In genomic region chr2:52141076-52141475, GRCh38 we compare ENCODE assay signal across 16 cellular contexts.
DNase-seq lines count a peak whose midpoint lies in the region; ATAC-seq and TF ChIP-seq lines count a peak whose summit lies in the region.
"Had no signal": no experiment of that assay in that cellular context is flagged by ENCODE, and none has a peak within 500 bp of the region (broad histone marks: within the 10 kb centered on the region; RNA-seq: fewer than 3 reads in every experiment).

No MANE protein-coding gene starts in this region.

- H2BK5ac ChIP-seq in IMR-90 (ENCODE audit: low read depth, low read length, poor library complexity, severe bottlenecking): no peak overlapping the region

- no peak overlapping the region for H4K5ac ChIP-seq in IMR-90 (ENCODE audit: low read depth, low read length)

- ATAC-seq in IMR-90 (ENCODE audit: low read depth) (no peak), GM18870 (IDR thresholded peaks at IDR 0.05; ENCODE audit: unreplicated experiment) (no peak), GM19351 (IDR thresholded peaks at IDR 0.05; ENCODE audit: unreplicated experiment) (no peak), HG03520 (IDR thresholded peaks at IDR 0.05; ENCODE audit: unreplicated experiment) (no peak)
- ATAC-seq: CD8-positive, alpha-beta T cell; GM23338; HCT116 had no signal

- H3K9ac ChIP-seq in IMR-90 (ENCODE audit: low read depth, low read length): no peak overlapping the region
- H3K9ac ChIP-seq: BLaER1 had no signal

- no peak overlapping the region for H3K23ac ChIP-seq in IMR-90 (ENCODE audit: low read depth, low read length)

- no CpG with 5 or more reads among the region's 1 CpG for WGBS in IMR-90 (ENCODE audit: extremely low coverage in 2 of 2, insufficient read length in 1 of 2), 2 experiments

- no peaks in the 10 kb centered on the region for H3K9me3 ChIP-seq in IMR-90 (ENCODE audit: control insufficient read depth, insufficient read depth, low read length)
- H3K9me3 ChIP-seq: BLaER1, Caco-2 had no signal

- dilution Hi-C loops in IMR-90 (cut with HindIII; ENCODE audit: low sequenced_read_pairs, unreplicated experiment): no loop called here

- no peaks in the 10 kb centered on the region for H3K36me3 ChIP-seq in IMR-90 (ENCODE audit: control insufficient read depth, insufficient read depth, low read length)
- no peaks in the 10 kb centered on the region for H3K36me3 ChIP-seq in brain microvascular endothelial cell (replicated peaks)
- H3K36me3 ChIP-seq: BLaER1 had no signal

- TF ChIP-seq RAD21 in IMR-90 (IDR thresholded peaks at IDR 0.05; ENCODE audit: low read length): no peak

- TF ChIP-seq CTCF in IMR-90 (conservative IDR thresholded peaks at IDR 0.05; ENCODE audit: low read depth, low read length): no peak
- TF ChIP-seq CTCF in brain microvascular endothelial cell (IDR thresholded peaks at IDR 0.05; ENCODE audit: low read depth, low read length, missing control alignments): no peak

- H3K27ac ChIP-seq in IMR-90 (ENCODE audit: insufficient read depth, low read length): no peak overlapping the region
- no peak overlapping the region for H3K27ac ChIP-seq in brain microvascular endothelial cell
- H3K27ac ChIP-seq: BLaER1, C4-2B had no signal

- H3K4me3 ChIP-seq in IMR-90 (ENCODE audit: insufficient read depth, low read depth, low read length) (no peak overlapping the region), brain microvascular endothelial cell (ENCODE audit: low read depth, low read length) (no peak overlapping the region)
- H3K4me3 ChIP-seq: BLaER1, GM23338 had no signal

- no TSS peak for BruUV-seq in IMR-90 (replicated peaks; lab: Mats Ljungman, UMichigan)

- H3K18ac ChIP-seq in IMR-90 (ENCODE audit: low read depth, low read length): no peak overlapping the region

- no peak overlapping the region for H4K8ac ChIP-seq in IMR-90 (ENCODE audit: low read depth in 2 of 2, low read length in 2 of 2)

- intact Hi-C loops in IMR-90 (cut with micrococcal nuclease): loop anchor here (5.0 to 10.0 kb wide), 3 partner anchors 474 to 1604 kb away; no protein-coding TSS in a partner anchor

- DNase-seq in IMR-90 (peak; percentile 30), brain microvascular endothelial cell (peak; percentile 7), iris pigment epithelial cell (ENCODE audit: low read depth) (peak; percentile 36)
- DNase-seq: Caco-2; CD4-positive, CD25-positive, alpha-beta regulatory T cell; CD8-positive, alpha-beta T cell; DMS153; DND-41; H9 had no signal

- H2AFZ ChIP-seq in IMR-90 (replicated peaks; ENCODE audit: low read length, poor library complexity): no peak overlapping the region
- H2AFZ ChIP-seq: GM23338 had no signal

- TF ChIP-seq POLR2A in IMR-90 (IDR thresholded peaks at IDR 0.05; ENCODE audit: low read depth, low read length): no peak

- H3K9me1 ChIP-seq in IMR-90 (ENCODE audit: insufficient read depth, low read length): no peaks in the 10 kb centered on the region

- no peak overlapping the region for H2BK120ac ChIP-seq in IMR-90 (ENCODE audit: low read depth, low read length)

- H3K56ac ChIP-seq in IMR-90 (ENCODE audit: extremely low read depth, insufficient read depth, low read length): no peak overlapping the region

- H2AK9ac ChIP-seq in IMR-90 (replicated peaks; ENCODE audit: low read depth, low read length, poor library complexity): no peak overlapping the region

- H4K20me1 ChIP-seq in IMR-90 (ENCODE audit: insufficient read depth, low read length): no peaks in the 10 kb centered on the region
- H4K20me1 ChIP-seq: BLaER1 had no signal

- H3K79me1 ChIP-seq in IMR-90 (ENCODE audit: low read depth in 1 of 2, low read length in 2 of 2): no peaks in the 10 kb centered on the region

- H3K27me3 ChIP-seq in IMR-90 (ENCODE audit: control insufficient read depth, insufficient read depth, low read length): no peaks in the 10 kb centered on the region
- no peaks in the 10 kb centered on the region for H3K27me3 ChIP-seq in brain microvascular endothelial cell (replicated peaks)
- H3K27me3 ChIP-seq: BLaER1 had no signal

- no peak overlapping the region; the same call in 1 of the 2 replicates for H3K4me2 ChIP-seq in IMR-90 (ENCODE audit: low read depth, low read length)
- H3K4me2 ChIP-seq: BLaER1, GM23338 had no signal

- H2AK5ac ChIP-seq in IMR-90 (ENCODE audit: low read depth, low read length): no peak overlapping the region

- H2BK15ac ChIP-seq in IMR-90 (ENCODE audit: low read depth, low read length): no peak overlapping the region

- H3K4me1 ChIP-seq in IMR-90 (ENCODE audit: control insufficient read depth, insufficient read depth, low read length): no peaks in the 10 kb centered on the region
- H3K4me1 ChIP-seq: BLaER1, Caco-2 had no signal

- POLR2A ChIA-PET in IMR-90 (lab: Charles Lee; ENCODE audit: unreplicated experiment): no interaction called here

- H4K91ac ChIP-seq in IMR-90 (ENCODE audit: insufficient read depth, low read depth, low read length): no peak overlapping the region

- CTCF ChIA-PET in IMR-90 (lab: Yijun Ruan, JAX): no interaction called here

- H3K4ac ChIP-seq in IMR-90 (ENCODE audit: low read depth, low read length): no peak overlapping the region

- H3K14ac ChIP-seq in IMR-90 (replicated peaks; ENCODE audit: low read depth, low read length): no peak overlapping the region

- in situ Hi-C loops in IMR-90 (cut with MboI; ENCODE audit: low sequenced_read_pairs) (no loop called here), brain microvascular endothelial cell (cut with HindIII; ENCODE audit: low pct_ligation_motif_present, low sequenced_read_pairs) (no loop called here)

- H2BK20ac ChIP-seq in IMR-90 (ENCODE audit: low read depth, low read length): no peak overlapping the region

TF ChIP-seq in IMR-90, 13 proteins besides CTCF, POLR2A, EP300 and RAD21:
- no peak for TF ChIP-seq MAFK (IDR thresholded peaks at IDR 0.05; ENCODE audit: low read depth, low read length)
- no peak for TF ChIP-seq RCOR1 (IDR thresholded peaks at IDR 0.05; ENCODE audit: insufficient replicate concordance, low read length)
- TF ChIP-seq FOS (IDR thresholded peaks at IDR 0.05; ENCODE audit: low read depth, low read length): no peak
- TF ChIP-seq NFE2L2 (IDR thresholded peaks at IDR 0.05; ENCODE audit: low read depth, low read length): no peak
- no peak for TF ChIP-seq CEBPB (IDR thresholded peaks at IDR 0.05; ENCODE audit: low read depth, low read length)
- TF ChIP-seq SMC3 (IDR thresholded peaks at IDR 0.05; ENCODE audit: low read depth, low read length): no peak
- no peak for TF ChIP-seq ELK1 (IDR thresholded peaks at IDR 0.05; ENCODE audit: borderline replicate concordance, low read depth, low read length)
- no peak for TF ChIP-seq MXI1 (IDR thresholded peaks at IDR 0.05; ENCODE audit: borderline replicate concordance, low read depth, low read length)
- TF ChIP-seq BHLHE40 (IDR thresholded peaks at IDR 0.05; ENCODE audit: low read depth, low read length): no peak
- TF ChIP-seq CHD1 (IDR thresholded peaks at IDR 0.05; ENCODE audit: low read depth, low read length): no peak
- no peak for TF ChIP-seq RFX5 (IDR thresholded peaks at IDR 0.05; ENCODE audit: low read depth, low read length)
- TF ChIP-seq MAZ (IDR thresholded peaks at IDR 0.05; ENCODE audit: borderline replicate concordance, low read depth, low read length): no peak
- TF ChIP-seq USF2 (IDR thresholded peaks at IDR 0.05; ENCODE audit: low read depth, low read length): no peak
